ENCODE assay signal across 22 cellular contexts in genomic region chr3:43032646-43033628, GRCh38.
"Had no signal": no experiment of that assay in that cellular context is flagged by ENCODE, and none has a peak within 500 bp of the region (broad histone marks: within the 10 kb centered on the region; RNA-seq: fewer than 3 reads in every experiment).

No MANE protein-coding gene starts in this region.

- H3K27ac Mint-ChIP-seq: memory B cell; mesothelial cell of epicardium; naive B cell; stimulated activated memory B cell treated with anti-CD40 and anti-IgM and Interleukin-4, amounts not matched to agents 10 μg/mL and 1 μg/mL and 100 μg/mL, for 72 hours had no signal

- DNase-seq: dorsolateral prefrontal cortex; effector memory CD4-positive, alpha-beta T cell; erythroblast; esophagus squamous epithelium; foreskin melanocyte; glutamatergic neuron; heart right ventricle; hippocampal formation; kidney glomerular epithelial cell; naive B cell; spleen; stimulated activated CD4-positive, alpha-beta T cell treated with anti-CD3 and anti-CD28 coated beads, Interleukin-4, amount 100 ng/mL, for 4 hours; stimulated activated naive CD8-positive, alpha-beta T cell treated with anti-CD3 and anti-CD28 coated beads, Interleukin-15, Interleukin-2, amounts not matched to agents 100 U/mL and 50 U/mL, for 24 hours; substantia nigra; testis; tibial artery had no signal

- H3K4me1 Mint-ChIP-seq: memory B cell; mesothelial cell of epicardium; naive B cell; stimulated activated memory B cell treated with anti-CD40 and anti-IgM and Interleukin-4, amounts not matched to agents 10 μg/mL and 1 μg/mL and 100 μg/mL, for 72 hours had no signal

- H3K9me3 Mint-ChIP-seq: memory B cell; mesothelial cell of epicardium; naive B cell; natural killer cell treated with Interleukin-12 subunit alpha and Interleukin-12 subunit beta and Interleukin-15 and Interleukin-18, amount 100 ng/mL, for 72 hours; neural crest cell; stimulated activated memory B cell treated with anti-CD40 and anti-IgM and Interleukin-4, amounts not matched to agents 10 μg/mL and 1 μg/mL and 100 μg/mL, for 72 hours had no signal

- H3K36me3 Mint-ChIP-seq: memory B cell; mesothelial cell of epicardium; naive B cell; natural killer cell treated with Interleukin-12 subunit alpha and Interleukin-12 subunit beta and Interleukin-15 and Interleukin-18, amount 100 ng/mL, for 72 hours; stimulated activated memory B cell treated with anti-CD40 and anti-IgM and Interleukin-4, amounts not matched to agents 10 μg/mL and 1 μg/mL and 100 μg/mL, for 72 hours had no signal

- H3K4me3 Mint-ChIP-seq: memory B cell; mesothelial cell of epicardium; naive B cell; natural killer cell treated with Interleukin-12 subunit alpha and Interleukin-12 subunit beta and Interleukin-15 and Interleukin-18, amount 100 ng/mL, for 72 hours; neural crest cell; stimulated activated memory B cell treated with anti-CD40 and anti-IgM and Interleukin-4, amounts not matched to agents 10 μg/mL and 1 μg/mL and 100 μg/mL, for 72 hours had no signal

- H3K27me3 Mint-ChIP-seq: natural killer cell treated with Interleukin-12 subunit alpha and Interleukin-12 subunit beta and Interleukin-15 and Interleukin-18, amount 100 ng/mL, for 72 hours had no signal

- ATAC-seq: mucosa of descending colon; natural killer cell treated with Interleukin-12 subunit alpha and Interleukin-12 subunit beta and Interleukin-15 and Interleukin-18, amount 100 ng/mL, for 72 hours; stimulated activated memory B cell treated with anti-CD40 and anti-IgM and Interleukin-4, amounts not matched to agents 10 μg/mL and 1 μg/mL and 100 μg/mL, for 72 hours; stimulated activated naive CD8-positive, alpha-beta T cell treated with anti-CD3 and anti-CD28 coated beads, Interleukin-15, Interleukin-2, amounts not matched to agents 100 U/mL and 50 U/mL, for 24 hours had no signal
